In the genomic region with DNA sequence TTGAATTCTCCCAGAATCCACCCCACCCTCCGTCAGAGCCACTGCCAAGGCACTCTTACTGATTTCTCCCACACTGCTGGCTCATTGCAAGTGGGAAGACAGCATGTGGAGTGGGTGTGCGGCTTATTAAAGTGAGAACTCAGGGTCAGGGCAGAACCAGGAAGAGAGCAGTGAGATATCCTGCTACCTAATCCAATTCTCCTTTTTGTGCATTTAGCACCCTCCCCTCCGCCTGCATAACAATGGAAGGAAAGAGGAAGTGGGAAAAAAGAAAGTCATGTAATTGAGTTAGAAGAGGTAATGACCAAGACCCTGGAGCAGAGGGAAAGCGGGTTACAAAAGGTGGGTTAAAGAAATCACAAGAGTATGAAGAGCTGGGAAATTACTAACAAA, we compare ENCODE assay signal across 7 cellular contexts. TPM values are rescaled to one million over a fixed set of nuclear protein-coding genes. Genes with fewer than 3 reads are reported as not detected.
DNase-seq lines count a peak whose midpoint lies in the region; ATAC-seq, FAIRE-seq and TF ChIP-seq lines count a peak whose summit lies in the region.

No MANE protein-coding gene starts in this region.

- no peak for TF ChIP-seq RAD21 in K562 (CRISPR knock-in tag; conservative IDR thresholded peaks at IDR 0.05 in 1 of 2, IDR thresholded peaks at IDR 0.05 in 1 of 2)

- in situ Hi-C loops in K562 (cut with MboI), result no loop called here

- CTCF ChIA-PET in K562 (lab: Yijun Ruan, JAX; ENCODE audit: low intra/inter-chr PET ratio), result no interaction called here

- POLR2A ChIA-PET in K562 (lab: Yijun Ruan, JAX), result interaction anchor here (1.0 to 2.4 kb wide), 5 partner anchors 9 to 65 kb away, joined by 4 to 17 read pairs (median 5); a partner anchor contains a TSS

- no peaks in the 10 kb centered on the region for H3K36me3 ChIP-seq in K562 (ENCODE audit: control insufficient read depth, insufficient read depth, low read length)
- H3K36me3 ChIP-seq in thyroid gland, result no peaks in the 10 kb centered on the region

- WGBS in K562 (ENCODE audit: insufficient coverage, low coverage, missing lambda C conversion rate), result 15% methylated on average over 4 of the region's 4 CpGs
- WGBS in thyroid gland, 2 donors, result 66 to 70% methylated on average over 4 of the region's 4 CpGs

- H3K27ac ChIP-seq in K562 (ENCODE audit: extremely low read depth, low read depth, low read length), result peak overlapping the region; percentile 75
- H3K27ac ChIP-seq in thyroid gland, result peak overlapping the region in 2 of 3 donors; percentile 16 to 39

- no peak overlapping the region for H3K4me3 ChIP-seq in K562
- no peak overlapping the region for H3K4me3 ChIP-seq in thyroid gland (replicated peaks in 1 of 3)
- H3K4me3 ChIP-seq in foreskin fibroblast (ENCODE audit: low read depth in 1 of 2, low read length in 2 of 2), result no peak overlapping the region

- ATAC-seq in K562, result peak; percentile 30
- ATAC-seq in left colon, result peak; percentile 75

- no peaks in the 10 kb centered on the region for H4K20me1 ChIP-seq in K562 (replicated peaks; ENCODE audit: control insufficient read depth, insufficient read depth, low read length)

- no peaks in the 10 kb centered on the region for H3K9me1 ChIP-seq in K562 (ENCODE audit: control insufficient read depth, insufficient read depth, low read length)

- peak overlapping the region; percentile 96 for H2AFZ ChIP-seq in K562 (ENCODE audit: low read depth, low read length)

- FAIRE-seq in K562 (lab: Jason Lieb, UNC), result no peak
- no peak for FAIRE-seq in GM12892 (lab: Jason Lieb, UNC)

- TF ChIP-seq CTCF in K562 (IDR thresholded peaks at IDR 0.05 in 2 of 3, conservative IDR thresholded peaks at IDR 0.05 in 1 of 3; ENCODE audit: insufficient read depth in 2 of 3, low read depth in 1 of 3, low read length in 3 of 3) (no peak), thyroid gland (IDR thresholded peaks at IDR 0.05) (no peak), foreskin fibroblast (IDR thresholded peaks at IDR 0.05; ENCODE audit: low read depth, low read length) (no peak)

- TF ChIP-seq EP300 in K562 (IDR thresholded peaks at IDR 0.05; ENCODE audit: low read length), result no peak

- H3K4me2 ChIP-seq in K562 (ENCODE audit: insufficient read depth, low read length), result peak overlapping the region; percentile 76

- peak overlapping the region; percentile 47 to 65; a peak in 3 of 4 replicates for H3K9ac ChIP-seq in K562 (ENCODE audit: insufficient read depth in 1 of 2, low read depth in 2 of 2, low read length in 2 of 2)

- peak; percentile 31 for DNase-seq in M059J (ENCODE audit: low read depth)
- peak in 1 of 4 experiments; percentile 44 for DNase-seq in K562 (ENCODE audit: extremely low read depth in 1 of 4, low spot score in 3 of 4)
- peak; percentile 43 to 66 for DNase-seq in left colon
- DNase-seq in thyroid gland, result no peak
- no peak for DNase-seq in foreskin fibroblast
- no peak for DNase-seq in D341Med (ENCODE audit: low spot score)
- DNase-seq in GM12892 (ENCODE audit: insufficient read length), result no peak

- H3K79me2 ChIP-seq in K562 (ENCODE audit: control insufficient read depth, insufficient read depth, low read length), result no peaks in the 10 kb centered on the region

- no peaks in the 10 kb centered on the region for H3K9me3 ChIP-seq in K562 (replicated peaks; ENCODE audit: control insufficient read depth, insufficient read depth, low read depth, low read length)
- H3K9me3 ChIP-seq in thyroid gland, result no peaks in the 10 kb centered on the region

- intact Hi-C loops in K562 (cut with micrococcal nuclease) (loop anchor here (2.0 kb wide), 1 partner anchor 28 kb away; a partner anchor contains a TSS), left colon (cut with DNase I, micrococcal nuclease) (no loop called here), thyroid gland (cut with DNase I) (no loop called here)

- TF ChIP-seq POLR2A in K562 (conservative IDR thresholded peaks at IDR 0.05) (no peak), thyroid gland (IDR thresholded peaks at IDR 0.05) (no peak), GM12892 (IDR thresholded peaks at IDR 0.05; ENCODE audit: low read depth, low read length) (no peak)

- H3K27me3 ChIP-seq in K562 (ENCODE audit: control insufficient read depth in 2 of 2, insufficient read depth in 2 of 2, low read length in 2 of 2) (no peaks in the 10 kb centered on the region), thyroid gland (no peaks in the 10 kb centered on the region)

- no TSS peak for BruUV-seq in K562 (replicated peaks; lab: Mats Ljungman, UMichigan)

- H3K4me1 ChIP-seq in K562 (replicated peaks in 1 of 2; ENCODE audit: control insufficient read depth in 2 of 2, insufficient read depth in 2 of 2, low read length in 2 of 2) (peaks cover 20 to 31% of the 10 kb centered on the region in 2 experiments; a peak in 4 of 5 replicates), thyroid gland (peaks cover 10 to 13% of the 10 kb centered on the region in 2 donors)

TF ChIP-seq in K562, 482 proteins besides CTCF, POLR2A, EP300 and RAD21 (continues in another document):
- TF ChIP-seq, protein P1, sequence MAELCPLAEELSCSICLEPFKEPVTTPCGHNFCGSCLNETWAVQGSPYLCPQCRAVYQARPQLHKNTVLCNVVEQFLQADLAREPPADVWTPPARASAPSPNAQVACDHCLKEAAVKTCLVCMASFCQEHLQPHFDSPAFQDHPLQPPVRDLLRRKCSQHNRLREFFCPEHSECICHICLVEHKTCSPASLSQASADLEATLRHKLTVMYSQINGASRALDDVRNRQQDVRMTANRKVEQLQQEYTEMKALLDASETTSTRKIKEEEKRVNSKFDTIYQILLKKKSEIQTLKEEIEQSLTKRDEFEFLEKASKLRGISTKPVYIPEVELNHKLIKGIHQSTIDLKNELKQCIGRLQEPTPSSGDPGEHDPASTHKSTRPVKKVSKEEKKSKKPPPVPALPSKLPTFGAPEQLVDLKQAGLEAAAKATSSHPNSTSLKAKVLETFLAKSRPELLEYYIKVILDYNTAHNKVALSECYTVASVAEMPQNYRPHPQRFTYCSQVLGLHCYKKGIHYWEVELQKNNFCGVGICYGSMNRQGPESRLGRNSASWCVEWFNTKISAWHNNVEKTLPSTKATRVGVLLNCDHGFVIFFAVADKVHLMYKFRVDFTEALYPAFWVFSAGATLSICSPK (IDR thresholded peaks at IDR 0.05; ENCODE audit: borderline replicate concordance), result no peak
- no peak for TF ChIP-seq ZC3H11A (IDR thresholded peaks at IDR 0.05; ENCODE audit: low read depth, low read length)
- TF ChIP-seq SRF (CRISPR knock-in tag; IDR thresholded peaks at IDR 0.05), result peak in 1 of 2 experiments; percentile 35; a peak in 1 of 4 replicates
- TF ChIP-seq, protein P2, sequence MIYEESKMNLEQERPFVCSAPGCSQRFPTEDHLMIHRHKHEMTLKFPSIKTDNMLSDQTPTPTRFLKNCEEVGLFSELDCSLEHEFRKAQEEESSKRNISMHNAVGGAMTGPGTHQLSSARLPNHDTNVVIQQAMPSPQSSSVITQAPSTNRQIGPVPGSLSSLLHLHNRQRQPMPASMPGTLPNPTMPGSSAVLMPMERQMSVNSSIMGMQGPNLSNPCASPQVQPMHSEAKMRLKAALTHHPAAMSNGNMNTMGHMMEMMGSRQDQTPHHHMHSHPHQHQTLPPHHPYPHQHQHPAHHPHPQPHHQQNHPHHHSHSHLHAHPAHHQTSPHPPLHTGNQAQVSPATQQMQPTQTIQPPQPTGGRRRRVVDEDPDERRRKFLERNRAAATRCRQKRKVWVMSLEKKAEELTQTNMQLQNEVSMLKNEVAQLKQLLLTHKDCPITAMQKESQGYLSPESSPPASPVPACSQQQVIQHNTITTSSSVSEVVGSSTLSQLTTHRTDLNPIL (CRISPR knock-in tag; IDR thresholded peaks at IDR 0.05), result 0 out of 2 replicates have a peak, but pooled peaks have one; percentile 12
- peak; percentile 46; the same call in 1 of the 2 replicates for TF ChIP-seq ELF1 (tag; IDR thresholded peaks at IDR 0.05)
- TF ChIP-seq C11orf30 (IDR thresholded peaks at IDR 0.05; ENCODE audit: low read depth), result peak; percentile 32; the same call in 1 of the 2 replicates
- TF ChIP-seq ATF1 (CRISPR knock-in tag; IDR thresholded peaks at IDR 0.05), result no peak
- 0 out of 2 replicates have a peak, but pooled peaks have one; percentile 2 for TF ChIP-seq ATF1 (tag; IDR thresholded peaks at IDR 0.05)
- TF ChIP-seq ZNF133 (CRISPR knock-in tag; IDR thresholded peaks at IDR 0.05), result no peak
- TF ChIP-seq, protein P3, sequence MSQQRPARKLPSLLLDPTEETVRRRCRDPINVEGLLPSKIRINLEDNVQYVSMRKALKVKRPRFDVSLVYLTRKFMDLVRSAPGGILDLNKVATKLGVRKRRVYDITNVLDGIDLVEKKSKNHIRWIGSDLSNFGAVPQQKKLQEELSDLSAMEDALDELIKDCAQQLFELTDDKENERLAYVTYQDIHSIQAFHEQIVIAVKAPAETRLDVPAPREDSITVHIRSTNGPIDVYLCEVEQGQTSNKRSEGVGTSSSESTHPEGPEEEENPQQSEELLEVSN (IDR thresholded peaks at IDR 0.05; ENCODE audit: borderline replicate concordance in 1 of 2, extremely low read depth in 1 of 2, insufficient read depth in 1 of 2, insufficient read length in 1 of 2, low read depth in 1 of 2, low read length in 1 of 2, poor library complexity in 1 of 2, severe bottlenecking in 1 of 2), result peak in 1 of 2 experiments; percentile 17
- TF ChIP-seq WHSC1 (IDR thresholded peaks at IDR 0.05; ENCODE audit: low read length), result no peak
- 0 out of 2 replicates have a peak, but pooled peaks have one; percentile 45 for TF ChIP-seq ZEB2 (IDR thresholded peaks at IDR 0.05)

RNA-seq across cellular contexts. Expression of a gene that starts 27.8 kb away (rescaled TPM):
- 7.6 and 21.9 TPM in 2 replicates for total RNA-seq in M059J (2014; rRNA removed; shearing (Covaris generic))
- total RNA-seq in K562 (2011; cell fraction: chromatin; rRNA removed; ENCODE audit: low replicate concordance), result 133 and 323 TPM in 2 replicates
- 60.7 and 75.4 TPM in 2 replicates for total RNA-seq in K562 (2011; cell fraction: nucleolus; rRNA removed)
- 109 and 149 TPM in 2 replicates for total RNA-seq in K562 (2011; cell fraction: nucleoplasm; rRNA removed)
- total RNA-seq in K562 (2014; rRNA removed) (26.2 and 30.0 TPM in 2 replicates), K562 (2014; rRNA removed; fragmentation: Illumina TruSeq; extraction: Trizol) (28.3 and 35.0 TPM in 2 replicates), K562 (2015; rRNA removed; fragmentation: Illumina TruSeq; extraction: Trizol) (21.6 and 23.0 TPM in 2 replicates), K562 (2021) (53.8 and 62.6 TPM in 2 replicates), left colon (10 to 100 TPM; 54.9 to 55.9 TPM), thyroid gland (10 to 100 TPM; 60.2 to 90.0 (median 78.5) TPM)
- polyA plus RNA-seq in K562 (2011; rRNA removed) (41.4 and 45.4 TPM in 2 replicates), K562 (2014; fragmentation: Illumina TruSeq; extraction: Trizol) (58.8 and 59.8 TPM in 2 replicates), K562 (2014; fragmentation: Nextera tagmentation; extraction: Ambion mirVana) (10 to 100 TPM; 15.3 to 19.6 TPM), K562 (2014; rRNA removed) (36.9 and 40.4 TPM in 2 replicates)
- polyA plus RNA-seq in K562 (2011; cell fraction: cytosol; rRNA removed), result 12.6 and 23.0 TPM in 2 replicates
- polyA plus RNA-seq in K562 (2011; cell fraction: nucleus; rRNA removed), result 28.6 and 42.3 TPM in 2 replicates
- polyA plus RNA-seq in K562 (2012), result 43.0 and 49.7 TPM in 2 replicates
- 53.4 and 83.7 TPM in 2 replicates for polyA minus RNA-seq in K562 (2011; rRNA and poly(A)+ RNA removed)
- 41.5 and 44.1 TPM in 2 replicates for polyA minus RNA-seq in K562 (2011; cell fraction: cytosol; rRNA and poly(A)+ RNA removed)
- polyA minus RNA-seq in K562 (2011; cell fraction: nucleus; rRNA and poly(A)+ RNA removed), result 44.6 and 69.1 TPM in 2 replicates
- polyA plus RNA-seq in GM12892 (2012; ENCODE audit: missing spikeins), result 9.5 TPM

Comparison
In these comparisons a context has a peak if more than half of its experiments do, and no peak if none do; other contexts are left out.
1. DNase-seq: peak in M059J (single experiment) and left colon (2 of 2); none in thyroid gland (0 of 2), foreskin fibroblast (0 of 2), D341Med (single experiment) and GM12892 (single experiment).